Comparison of ENCODE assay signal across 26 cellular contexts in the genomic region with DNA sequence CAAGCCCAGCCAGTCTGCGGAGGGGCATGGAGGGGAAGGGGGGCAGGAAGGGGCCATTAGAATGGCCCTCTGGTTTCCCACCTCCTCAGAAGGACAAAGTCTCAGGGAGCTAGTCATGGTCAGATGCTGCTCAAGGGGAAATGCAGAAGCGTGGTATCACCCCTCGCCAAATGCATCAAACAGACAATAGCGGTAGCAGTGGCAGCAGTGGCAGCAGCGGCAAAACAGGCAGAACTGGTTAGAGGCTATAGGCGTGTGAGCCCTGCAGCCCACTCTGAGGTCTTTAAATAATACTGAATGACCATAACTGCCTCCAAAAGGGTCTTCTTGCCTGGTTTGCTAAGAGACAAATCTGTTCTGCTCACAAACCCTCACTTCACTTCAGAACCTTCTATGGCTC.
"Had no signal": no experiment of that assay in that cellular context is flagged by ENCODE, and none has a peak within 500 bp of the region (broad histone marks: within the 10 kb centered on the region; RNA-seq: fewer than 3 reads in every experiment).

No MANE protein-coding gene starts in this region.

- H3K27ac Mint-ChIP-seq: activated CD8-positive, alpha-beta T cell treated with anti-CD3 and anti-CD28 coated beads, Interleukin-2, amount 10 ng/mL, durations not matched to agents 7 days and 5 days; activated naive CD8-positive, alpha-beta T cell treated with anti-CD3 and anti-CD28 coated beads, Interleukin-2, amount 10 ng/mL, durations not matched to agents 7 days and 5 days; T-helper 1 cell treated with Interleukin-12 subunit alpha and Interleukin-12 subunit beta and Interleukin-4 antibody, amounts not matched to agents 30 μg/mL and 1 μg/mL, for 36 hours; WTC11 had no signal

- H3K9me3 Mint-ChIP-seq: T-helper 1 cell treated with Interleukin-12 subunit alpha and Interleukin-12 subunit beta and Interleukin-4 antibody, amounts not matched to agents 30 μg/mL and 1 μg/mL, for 36 hours had no signal

- H3K27ac ChIP-seq: adrenal gland, KMS-11, Peyer's patch had no signal

- H3K27me3 Mint-ChIP-seq: activated naive CD8-positive, alpha-beta T cell treated with anti-CD3 and anti-CD28 coated beads, Interleukin-2, amount 10 ng/mL, durations not matched to agents 7 days and 5 days had no signal

- H3K4me1 ChIP-seq: adrenal gland, Peyer's patch had no signal

- H3K27me3 ChIP-seq: Peyer's patch had no signal

- H3K9me3 ChIP-seq: adrenal gland, Peyer's patch had no signal

- ATAC-seq: activated CD8-positive, alpha-beta T cell treated with anti-CD3 and anti-CD28 coated beads, Interleukin-2, amount 10 ng/mL, durations not matched to agents 7 days and 5 days; WTC11 had no signal

- DNase-seq: activated CD4-positive, alpha-beta T cell treated with anti-CD3 and anti-CD28 coated beads for 48 hours; activated CD4-positive, alpha-beta T cell treated with anti-CD3 and anti-CD28 coated beads, Interleukin-2, amount 50 U/mL, for 4 hours; activated CD4-positive, CD25-positive, alpha-beta regulatory T cell treated with anti-CD3 and anti-CD28 coated beads, Interleukin-2, amount 50 U/mL, for 72 hours; activated CD8-positive, alpha-beta memory T cell treated with anti-CD3 and anti-CD28 coated beads, Interleukin-2, amount 50 U/mL, for 48 hours; activated CD8-positive, alpha-beta T cell treated with anti-CD3 and anti-CD28 coated beads, Interleukin-2, amount 10 ng/mL, durations not matched to agents 7 days and 5 days; activated naive CD4-positive, alpha-beta T cell treated with anti-CD3 and anti-CD28 coated beads, Interleukin-2, amount 50 U/mL, for 16 hours; activated naive CD8-positive, alpha-beta T cell treated with anti-CD3 and anti-CD28 coated beads, Interleukin-2, amount 10 ng/mL, durations not matched to agents 7 days and 5 days; activated T-cell treated with anti-CD3 and anti-CD28 coated beads, Interleukin-2, amount 50 U/mL, for 1 hour; adrenal gland; anterior cingulate cortex; NCI-H1092 treated with DMSO at 0.1 percent for 48 hours; NCI-H1417 treated with DMSO at 0.1 percent for 48 hours; NCI-H1694; NCI-H2029; NCI-H2107; NCI-H2171 treated with DMSO at 0.1 percent for 48 hours; NCI-H345; NCI-H510A; NCI-H69; NK-92 treated with Interleukin-12 subunit alpha and Interleukin-12 subunit beta, amount 100 ng/mL, for 24 hours; OCI-M1; Peyer's patch; SHP77 treated with DMSO at 0.1 percent for 48 hours had no signal

- H3K4me3 Mint-ChIP-seq: activated CD8-positive, alpha-beta T cell treated with anti-CD3 and anti-CD28 coated beads, Interleukin-2, amount 10 ng/mL, durations not matched to agents 7 days and 5 days; activated naive CD8-positive, alpha-beta T cell treated with anti-CD3 and anti-CD28 coated beads, Interleukin-2, amount 10 ng/mL, durations not matched to agents 7 days and 5 days; T-helper 1 cell treated with Interleukin-12 subunit alpha and Interleukin-12 subunit beta and Interleukin-4 antibody, amounts not matched to agents 30 μg/mL and 1 μg/mL, for 36 hours; WTC11 had no signal

- H3K9ac ChIP-seq: KMS-11 had no signal

- H3K4me3 ChIP-seq: adrenal gland, Peyer's patch had no signal

- H3K4me1 Mint-ChIP-seq: activated naive CD8-positive, alpha-beta T cell treated with anti-CD3 and anti-CD28 coated beads, Interleukin-2, amount 10 ng/mL, durations not matched to agents 7 days and 5 days had no signal

- H3K36me3 ChIP-seq: adrenal gland, Peyer's patch had no signal

- H3K36me3 Mint-ChIP-seq: activated naive CD8-positive, alpha-beta T cell treated with anti-CD3 and anti-CD28 coated beads, Interleukin-2, amount 10 ng/mL, durations not matched to agents 7 days and 5 days had no signal

- H3K4me2 ChIP-seq: KMS-11 had no signal
